ENCODE assay signal across 1 cellular context in genomic region chr11:34052036-34052607, GRCh38.
TF ChIP-seq lines count a peak whose summit lies in the region.

No MANE protein-coding gene starts in this region.

TF ChIP-seq in K562, 482 proteins besides CTCF, POLR2A, EP300 and RAD21 (continued from another document and continues in another):
- TF ChIP-seq, protein P1, sequence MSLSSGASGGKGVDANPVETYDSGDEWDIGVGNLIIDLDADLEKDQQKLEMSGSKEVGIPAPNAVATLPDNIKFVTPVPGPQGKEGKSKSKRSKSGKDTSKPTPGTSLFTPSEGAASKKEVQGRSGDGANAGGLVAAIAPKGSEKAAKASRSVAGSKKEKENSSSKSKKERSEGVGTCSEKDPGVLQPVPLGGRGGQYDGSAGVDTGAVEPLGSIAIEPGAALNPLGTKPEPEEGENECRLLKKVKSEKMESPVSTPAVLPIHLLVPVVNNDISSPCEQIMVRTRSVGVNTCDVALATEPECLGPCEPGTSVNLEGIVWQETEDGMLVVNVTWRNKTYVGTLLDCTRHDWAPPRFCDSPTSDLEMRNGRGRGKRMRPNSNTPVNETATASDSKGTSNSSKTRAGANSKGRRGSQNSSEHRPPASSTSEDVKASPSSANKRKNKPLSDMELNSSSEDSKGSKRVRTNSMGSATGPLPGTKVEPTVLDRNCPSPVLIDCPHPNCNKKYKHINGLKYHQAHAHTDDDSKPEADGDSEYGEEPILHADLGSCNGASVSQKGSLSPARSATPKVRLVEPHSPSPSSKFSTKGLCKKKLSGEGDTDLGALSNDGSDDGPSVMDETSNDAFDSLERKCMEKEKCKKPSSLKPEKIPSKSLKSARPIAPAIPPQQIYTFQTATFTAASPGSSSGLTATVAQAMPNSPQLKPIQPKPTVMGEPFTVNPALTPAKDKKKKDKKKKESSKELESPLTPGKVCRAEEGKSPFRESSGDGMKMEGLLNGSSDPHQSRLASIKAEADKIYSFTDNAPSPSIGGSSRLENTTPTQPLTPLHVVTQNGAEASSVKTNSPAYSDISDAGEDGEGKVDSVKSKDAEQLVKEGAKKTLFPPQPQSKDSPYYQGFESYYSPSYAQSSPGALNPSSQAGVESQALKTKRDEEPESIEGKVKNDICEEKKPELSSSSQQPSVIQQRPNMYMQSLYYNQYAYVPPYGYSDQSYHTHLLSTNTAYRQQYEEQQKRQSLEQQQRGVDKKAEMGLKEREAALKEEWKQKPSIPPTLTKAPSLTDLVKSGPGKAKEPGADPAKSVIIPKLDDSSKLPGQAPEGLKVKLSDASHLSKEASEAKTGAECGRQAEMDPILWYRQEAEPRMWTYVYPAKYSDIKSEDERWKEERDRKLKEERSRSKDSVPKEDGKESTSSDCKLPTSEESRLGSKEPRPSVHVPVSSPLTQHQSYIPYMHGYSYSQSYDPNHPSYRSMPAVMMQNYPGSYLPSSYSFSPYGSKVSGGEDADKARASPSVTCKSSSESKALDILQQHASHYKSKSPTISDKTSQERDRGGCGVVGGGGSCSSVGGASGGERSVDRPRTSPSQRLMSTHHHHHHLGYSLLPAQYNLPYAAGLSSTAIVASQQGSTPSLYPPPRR (CRISPR knock-in tag; IDR thresholded peaks at IDR 0.05; ENCODE audit: borderline replicate concordance), result no peak
- no peak for TF ChIP-seq THRB (CRISPR knock-in tag; conservative IDR thresholded peaks at IDR 0.05)
- TF ChIP-seq, protein P2, sequence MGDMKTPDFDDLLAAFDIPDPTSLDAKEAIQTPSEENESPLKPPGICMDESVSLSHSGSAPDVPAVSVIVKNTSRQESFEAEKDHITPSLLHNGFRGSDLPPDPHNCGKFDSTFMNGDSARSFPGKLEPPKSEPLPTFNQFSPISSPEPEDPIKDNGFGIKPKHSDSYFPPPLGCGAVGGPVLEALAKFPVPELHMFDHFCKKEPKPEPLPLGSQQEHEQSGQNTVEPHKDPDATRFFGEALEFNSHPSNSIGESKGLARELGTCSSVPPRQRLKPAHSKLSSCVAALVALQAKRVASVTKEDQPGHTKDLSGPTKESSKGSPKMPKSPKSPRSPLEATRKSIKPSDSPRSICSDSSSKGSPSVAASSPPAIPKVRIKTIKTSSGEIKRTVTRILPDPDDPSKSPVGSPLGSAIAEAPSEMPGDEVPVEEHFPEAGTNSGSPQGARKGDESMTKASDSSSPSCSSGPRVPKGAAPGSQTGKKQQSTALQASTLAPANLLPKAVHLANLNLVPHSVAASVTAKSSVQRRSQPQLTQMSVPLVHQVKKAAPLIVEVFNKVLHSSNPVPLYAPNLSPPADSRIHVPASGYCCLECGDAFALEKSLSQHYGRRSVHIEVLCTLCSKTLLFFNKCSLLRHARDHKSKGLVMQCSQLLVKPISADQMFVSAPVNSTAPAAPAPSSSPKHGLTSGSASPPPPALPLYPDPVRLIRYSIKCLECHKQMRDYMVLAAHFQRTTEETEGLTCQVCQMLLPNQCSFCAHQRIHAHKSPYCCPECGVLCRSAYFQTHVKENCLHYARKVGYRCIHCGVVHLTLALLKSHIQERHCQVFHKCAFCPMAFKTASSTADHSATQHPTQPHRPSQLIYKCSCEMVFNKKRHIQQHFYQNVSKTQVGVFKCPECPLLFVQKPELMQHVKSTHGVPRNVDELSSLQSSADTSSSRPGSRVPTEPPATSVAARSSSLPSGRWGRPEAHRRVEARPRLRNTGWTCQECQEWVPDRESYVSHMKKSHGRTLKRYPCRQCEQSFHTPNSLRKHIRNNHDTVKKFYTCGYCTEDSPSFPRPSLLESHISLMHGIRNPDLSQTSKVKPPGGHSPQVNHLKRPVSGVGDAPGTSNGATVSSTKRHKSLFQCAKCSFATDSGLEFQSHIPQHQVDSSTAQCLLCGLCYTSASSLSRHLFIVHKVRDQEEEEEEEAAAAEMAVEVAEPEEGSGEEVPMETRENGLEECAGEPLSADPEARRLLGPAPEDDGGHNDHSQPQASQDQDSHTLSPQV (IDR thresholded peaks at IDR 0.05), result peak; percentile 24
- TF ChIP-seq COPS2 (conservative IDR thresholded peaks at IDR 0.05), result no peak
- peak; percentile 58; the same call in 1 of the 2 replicates for TF ChIP-seq NCOR1 (IDR thresholded peaks at IDR 0.05)
- TF ChIP-seq ZNF347 (CRISPR knock-in tag; IDR thresholded peaks at IDR 0.05; ENCODE audit: low read depth), result no peak
- TF ChIP-seq BCLAF1 (IDR thresholded peaks at IDR 0.05; ENCODE audit: borderline replicate concordance in 1 of 2, control insufficient read depth in 1 of 2, low read depth in 2 of 2, low read length in 1 of 2), result 0 out of 4 replicates have a peak, but pooled peaks of 1 of the 2 experiments have one; percentile 70
- no peak for TF ChIP-seq FOXJ3 (CRISPR knock-in tag; IDR thresholded peaks at IDR 0.05)
- peak; percentile 26; the same call in 1 of the 2 replicates for TF ChIP-seq AFF4 (CRISPR knock-in tag; IDR thresholded peaks at IDR 0.05)
- no peak for TF ChIP-seq HNRNPH1 (optimal IDR thresholded peaks at IDR 0.05; ENCODE audit: low read depth, low read length)
- TF ChIP-seq, protein P3, sequence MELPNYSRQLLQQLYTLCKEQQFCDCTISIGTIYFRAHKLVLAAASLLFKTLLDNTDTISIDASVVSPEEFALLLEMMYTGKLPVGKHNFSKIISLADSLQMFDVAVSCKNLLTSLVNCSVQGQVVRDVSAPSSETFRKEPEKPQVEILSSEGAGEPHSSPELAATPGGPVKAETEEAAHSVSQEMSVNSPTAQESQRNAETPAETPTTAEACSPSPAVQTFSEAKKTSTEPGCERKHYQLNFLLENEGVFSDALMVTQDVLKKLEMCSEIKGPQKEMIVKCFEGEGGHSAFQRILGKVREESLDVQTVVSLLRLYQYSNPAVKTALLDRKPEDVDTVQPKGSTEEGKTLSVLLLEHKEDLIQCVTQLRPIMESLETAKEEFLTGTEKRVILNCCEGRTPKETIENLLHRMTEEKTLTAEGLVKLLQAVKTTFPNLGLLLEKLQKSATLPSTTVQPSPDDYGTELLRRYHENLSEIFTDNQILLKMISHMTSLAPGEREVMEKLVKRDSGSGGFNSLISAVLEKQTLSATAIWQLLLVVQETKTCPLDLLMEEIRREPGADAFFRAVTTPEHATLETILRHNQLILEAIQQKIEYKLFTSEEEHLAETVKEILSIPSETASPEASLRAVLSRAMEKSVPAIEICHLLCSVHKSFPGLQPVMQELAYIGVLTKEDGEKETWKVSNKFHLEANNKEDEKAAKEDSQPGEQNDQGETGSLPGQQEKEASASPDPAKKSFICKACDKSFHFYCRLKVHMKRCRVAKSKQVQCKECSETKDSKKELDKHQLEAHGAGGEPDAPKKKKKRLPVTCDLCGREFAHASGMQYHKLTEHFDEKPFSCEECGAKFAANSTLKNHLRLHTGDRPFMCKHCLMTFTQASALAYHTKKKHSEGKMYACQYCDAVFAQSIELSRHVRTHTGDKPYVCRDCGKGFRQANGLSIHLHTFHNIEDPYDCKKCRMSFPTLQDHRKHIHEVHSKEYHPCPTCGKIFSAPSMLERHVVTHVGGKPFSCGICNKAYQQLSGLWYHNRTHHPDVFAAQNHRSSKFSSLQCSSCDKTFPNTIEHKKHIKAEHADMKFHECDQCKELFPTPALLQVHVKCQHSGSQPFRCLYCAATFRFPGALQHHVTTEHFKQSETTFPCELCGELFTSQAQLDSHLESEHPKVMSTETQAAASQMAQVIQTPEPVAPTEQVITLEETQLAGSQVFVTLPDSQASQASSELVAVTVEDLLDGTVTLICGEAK (IDR thresholded peaks at IDR 0.05), result no peak
- TF ChIP-seq, protein P3 (CRISPR knock-in tag; IDR thresholded peaks at IDR 0.05), result no peak
- TF ChIP-seq ZBED1 (IDR thresholded peaks at IDR 0.05), result no peak
- TF ChIP-seq, protein P4, sequence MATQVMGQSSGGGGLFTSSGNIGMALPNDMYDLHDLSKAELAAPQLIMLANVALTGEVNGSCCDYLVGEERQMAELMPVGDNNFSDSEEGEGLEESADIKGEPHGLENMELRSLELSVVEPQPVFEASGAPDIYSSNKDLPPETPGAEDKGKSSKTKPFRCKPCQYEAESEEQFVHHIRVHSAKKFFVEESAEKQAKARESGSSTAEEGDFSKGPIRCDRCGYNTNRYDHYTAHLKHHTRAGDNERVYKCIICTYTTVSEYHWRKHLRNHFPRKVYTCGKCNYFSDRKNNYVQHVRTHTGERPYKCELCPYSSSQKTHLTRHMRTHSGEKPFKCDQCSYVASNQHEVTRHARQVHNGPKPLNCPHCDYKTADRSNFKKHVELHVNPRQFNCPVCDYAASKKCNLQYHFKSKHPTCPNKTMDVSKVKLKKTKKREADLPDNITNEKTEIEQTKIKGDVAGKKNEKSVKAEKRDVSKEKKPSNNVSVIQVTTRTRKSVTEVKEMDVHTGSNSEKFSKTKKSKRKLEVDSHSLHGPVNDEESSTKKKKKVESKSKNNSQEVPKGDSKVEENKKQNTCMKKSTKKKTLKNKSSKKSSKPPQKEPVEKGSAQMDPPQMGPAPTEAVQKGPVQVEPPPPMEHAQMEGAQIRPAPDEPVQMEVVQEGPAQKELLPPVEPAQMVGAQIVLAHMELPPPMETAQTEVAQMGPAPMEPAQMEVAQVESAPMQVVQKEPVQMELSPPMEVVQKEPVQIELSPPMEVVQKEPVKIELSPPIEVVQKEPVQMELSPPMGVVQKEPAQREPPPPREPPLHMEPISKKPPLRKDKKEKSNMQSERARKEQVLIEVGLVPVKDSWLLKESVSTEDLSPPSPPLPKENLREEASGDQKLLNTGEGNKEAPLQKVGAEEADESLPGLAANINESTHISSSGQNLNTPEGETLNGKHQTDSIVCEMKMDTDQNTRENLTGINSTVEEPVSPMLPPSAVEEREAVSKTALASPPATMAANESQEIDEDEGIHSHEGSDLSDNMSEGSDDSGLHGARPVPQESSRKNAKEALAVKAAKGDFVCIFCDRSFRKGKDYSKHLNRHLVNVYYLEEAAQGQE (CRISPR knock-in tag; IDR thresholded peaks at IDR 0.05; ENCODE audit: low read depth), result 0 out of 2 replicates have a peak, but pooled peaks have one; percentile 38
